8 cellular contexts compared by ENCODE assay signal in the genomic region with DNA sequence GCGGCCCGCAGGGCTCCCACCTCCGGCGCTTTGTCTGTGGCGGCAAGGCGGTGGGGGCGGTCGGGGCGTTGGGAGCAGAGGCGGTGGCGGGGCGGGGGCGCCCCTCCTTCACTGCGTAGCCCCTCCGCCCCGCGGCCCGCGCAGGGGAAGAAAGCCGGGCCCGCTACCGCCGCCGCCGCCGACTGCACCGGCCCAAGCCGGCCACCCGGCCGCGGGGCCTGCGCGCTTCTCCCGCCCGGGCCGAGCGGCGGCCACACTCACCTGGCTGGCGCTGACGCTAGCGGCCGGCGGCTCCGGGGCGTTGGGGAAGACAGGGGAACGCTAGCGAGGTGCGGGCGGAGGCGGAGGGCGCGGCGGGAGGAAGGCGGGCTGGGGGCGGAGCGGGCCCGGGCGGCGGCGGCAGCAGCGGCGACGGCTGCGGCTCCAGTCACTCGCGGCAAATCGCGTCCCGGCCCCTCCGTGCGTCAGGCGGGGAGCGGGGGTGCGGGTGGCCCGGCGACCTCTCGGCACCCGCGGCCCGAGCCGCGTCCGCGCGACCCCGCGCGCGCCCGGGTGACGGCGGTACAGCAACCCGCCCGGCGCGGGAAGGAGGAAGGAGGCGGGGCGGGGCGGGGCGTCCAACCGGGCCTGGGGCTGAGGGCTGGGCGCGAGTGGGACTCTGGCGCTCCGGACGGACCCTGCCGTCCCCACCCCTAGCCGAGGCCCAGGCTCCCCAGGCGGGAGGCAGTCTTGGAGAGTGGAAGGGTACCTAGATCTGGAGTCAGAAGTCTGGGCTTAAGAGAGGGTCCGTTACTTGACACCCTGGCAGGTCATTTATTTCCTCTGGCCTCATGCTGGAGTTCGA. TPM values are rescaled to one million over a fixed set of nuclear protein-coding genes. Genes with fewer than 3 reads are reported as not detected.
DNase-seq lines count a peak whose midpoint lies in the region; ATAC-seq, FAIRE-seq and TF ChIP-seq lines count a peak whose summit lies in the region.

A gene with protein sequence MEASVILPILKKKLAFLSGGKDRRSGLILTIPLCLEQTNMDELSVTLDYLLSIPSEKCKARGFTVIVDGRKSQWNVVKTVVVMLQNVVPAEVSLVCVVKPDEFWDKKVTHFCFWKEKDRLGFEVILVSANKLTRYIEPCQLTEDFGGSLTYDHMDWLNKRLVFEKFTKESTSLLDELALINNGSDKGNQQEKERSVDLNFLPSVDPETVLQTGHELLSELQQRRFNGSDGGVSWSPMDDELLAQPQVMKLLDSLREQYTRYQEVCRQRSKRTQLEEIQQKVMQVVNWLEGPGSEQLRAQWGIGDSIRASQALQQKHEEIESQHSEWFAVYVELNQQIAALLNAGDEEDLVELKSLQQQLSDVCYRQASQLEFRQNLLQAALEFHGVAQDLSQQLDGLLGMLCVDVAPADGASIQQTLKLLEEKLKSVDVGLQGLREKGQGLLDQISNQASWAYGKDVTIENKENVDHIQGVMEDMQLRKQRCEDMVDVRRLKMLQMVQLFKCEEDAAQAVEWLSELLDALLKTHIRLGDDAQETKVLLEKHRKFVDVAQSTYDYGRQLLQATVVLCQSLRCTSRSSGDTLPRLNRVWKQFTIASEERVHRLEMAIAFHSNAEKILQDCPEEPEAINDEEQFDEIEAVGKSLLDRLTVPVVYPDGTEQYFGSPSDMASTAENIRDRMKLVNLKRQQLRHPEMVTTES (minus strand): TSS at position 595 of the 844 bp plus-strand sequence. CDS start 72,991 bp downstream, outside the sequence.

- no peaks in the 10 kb centered on the region; a peak in 3 of 7 replicates for H3K4me1 ChIP-seq in H1 (replicated peaks in 1 of 4; ENCODE audit: control insufficient read depth in 3 of 4, insufficient read depth in 4 of 4, low read length in 3 of 4)

- no peak within 1 kb of the TSS for H4K91ac ChIP-seq in H1 (replicated peaks; ENCODE audit: insufficient read length, low read length)

- H3K9ac ChIP-seq in H1 (replicated peaks in 1 of 4; ENCODE audit: extremely low read depth in 1 of 4, low read depth in 3 of 4, low read length in 3 of 4) = peak within 1 kb of the TSS; percentile 60 to 95 (median 69)

- no peak within 1 kb of the TSS for H2BK12ac ChIP-seq in H1 (ENCODE audit: low read depth, low read length)

- H3K9me3 ChIP-seq in H1 (ENCODE audit: insufficient read depth in 2 of 2, low read depth in 1 of 2, low read length in 1 of 2) = no peaks in the 10 kb centered on the region

- peak; percentile 31 for DNase-seq in A172 (ENCODE audit: low spot score)
- DNase-seq in NCI-H2227 treated with DMSO at 0.1 percent for 48 hours (lab: John Stamatoyannopoulos, UW) = peak; percentile 75
- peak; percentile 82 for DNase-seq in activated CD8-positive, alpha-beta memory T cell treated with anti-CD3 and anti-CD28 coated beads for 24 hours
- DNase-seq in H1 (ENCODE audit: low read depth in 1 of 2, low spot score in 2 of 2) = peak in 1 of 2 experiments; percentile 88
- DNase-seq in mesenteric fat pad (ENCODE audit: low spot score) = peak; percentile 91
- DNase-seq in stimulated activated CD8-positive, alpha-beta memory T cell treated with anti-CD3 and anti-CD28 coated beads, Interleukin-4, amount 100 ng/mL, for 1 hour (ENCODE audit: low read depth in 2 of 2, low spot score in 1 of 2) = peak; percentile 11 to 13

- WGBS in H1 (ENCODE audit: extremely low coverage in 1 of 2, insufficient coverage in 1 of 2, insufficient read length in 1 of 2, insufficient replicate concordance in 2 of 2, low coverage in 1 of 2, low lambda C conversion rate in 2 of 2, missing lambda C conversion rate in 1 of 2), 2 experiments = 31% methylated on average over 2 of the region's 111 CpGs; no CpG with 5 or more reads in 1 of the 2 experiments

- peaks cover 6% of the 10 kb centered on the region; the same call in 1 of the 2 replicates for H3K23me2 ChIP-seq in H1 (ENCODE audit: low read depth, low read length)

- peak within 1 kb of the TSS; percentile 91 to 99 for H3K4me2 ChIP-seq in H1 (ENCODE audit: insufficient read depth in 1 of 2, low read depth in 2 of 2, low read length in 2 of 2)

- H2BK120ac ChIP-seq in H1 (replicated peaks; ENCODE audit: low read depth, low read length) = no peak within 1 kb of the TSS

- no peaks in the 10 kb centered on the region for H3K36me3 ChIP-seq in H1 (ENCODE audit: control insufficient read depth in 2 of 4, insufficient read depth in 4 of 4, low read length in 3 of 4)

- H2BK5ac ChIP-seq in H1 (ENCODE audit: low read depth, low read length) = no peak within 1 kb of the TSS

- ATAC-seq in GM18517 (IDR thresholded peaks at IDR 0.05; ENCODE audit: unreplicated experiment) (peak; percentile 44), HG02981 (IDR thresholded peaks at IDR 0.05; ENCODE audit: unreplicated experiment) (peak; percentile 66)

- peak within 1 kb of the TSS; percentile 94 for H4K8ac ChIP-seq in H1 (ENCODE audit: extremely low read depth, insufficient read depth, low read length)

- peak within 1 kb of the TSS; percentile 60 to 96 (median 84) for H3K4me3 ChIP-seq in H1 (ENCODE audit: extremely low read depth in 1 of 4, insufficient read depth in 2 of 4, low read depth in 3 of 4, low read length in 4 of 4)

- peaks cover 0 to 3% (median 0%) of the 10 kb centered on the region in 4 experiments; a peak in 1 of 7 replicates for H3K27me3 ChIP-seq in H1 (replicated peaks in 1 of 4; ENCODE audit: control insufficient read depth in 3 of 4, extremely low read depth in 1 of 4, insufficient read depth in 3 of 4, low read length in 3 of 4)

- H3K18ac ChIP-seq in H1 (ENCODE audit: extremely low read depth, low read length) = peak within 1 kb of the TSS; percentile 52; the same call in 1 of the 2 replicates

- peaks cover 0 to 31% of the 10 kb centered on the region in 2 experiments; a peak in 3 of 4 replicates for H3K79me2 ChIP-seq in H1 (ENCODE audit: control insufficient read depth in 1 of 2, insufficient read depth in 2 of 2, low read length in 2 of 2)

- H3K56ac ChIP-seq in H1 (replicated peaks; ENCODE audit: insufficient read length, low read depth, low read length) = no peak within 1 kb of the TSS

- peak; percentile 21 to 56 for TF ChIP-seq POLR2A in H1 (IDR thresholded peaks at IDR 0.05; ENCODE audit: control extremely low read depth in 1 of 2, low read depth in 2 of 2, low read length in 2 of 2)

- H3K79me1 ChIP-seq in H1 (ENCODE audit: low read depth, low read length) = no peaks in the 10 kb centered on the region

- H4K5ac ChIP-seq in H1 (ENCODE audit: insufficient read length, low read depth, low read length) = no peak within 1 kb of the TSS

- POLR2A ChIA-PET in H1 (lab: Charles Lee; ENCODE audit: partially characterized antibody) = interaction anchor here (0.6 kb wide), 1 partner anchor 1722 kb away, joined by 3 read pairs; no protein-coding TSS in a partner anchor

- no peak for TF ChIP-seq CTCF in H1 (IDR thresholded peaks at IDR 0.05; ENCODE audit: control extremely low read depth in 1 of 3, insufficient read depth in 1 of 3, low read depth in 1 of 3, low read length in 3 of 3)

- H2AK5ac ChIP-seq in H1 (ENCODE audit: low read depth, low read length) = no peak within 1 kb of the TSS

- H2BK20ac ChIP-seq in H1 (ENCODE audit: low read length) = no peak within 1 kb of the TSS

- no peak within 1 kb of the TSS for H3K4ac ChIP-seq in H1 (replicated peaks; ENCODE audit: insufficient read length, low read depth, low read length)

- no peak within 1 kb of the TSS for H3K14ac ChIP-seq in H1 (ENCODE audit: insufficient read length)

- H3K23ac ChIP-seq in H1 (ENCODE audit: insufficient read length) = no peak within 1 kb of the TSS

- TF ChIP-seq RAD21 in H1 (IDR thresholded peaks at IDR 0.05 in 1 of 2, conservative IDR thresholded peaks at IDR 0.05 in 1 of 2; ENCODE audit: low read depth in 2 of 2, low read length in 2 of 2) = no peak

- CTCF ChIA-PET in H1 (lab: Charles Lee; ENCODE audit: partially characterized antibody) = interaction anchor here (1.5 kb wide), 1 partner anchor 21 kb away, joined by 4 read pairs; no protein-coding TSS in a partner anchor

- peak within 1 kb of the TSS; percentile 84 for H2AFZ ChIP-seq in H1 (ENCODE audit: low read length)

- TF ChIP-seq EP300 in H1 (IDR thresholded peaks at IDR 0.05; ENCODE audit: borderline replicate concordance in 1 of 2, low read depth in 2 of 2, low read length in 2 of 2) = no peak

- H3K27ac ChIP-seq in H1 (ENCODE audit: low read depth, low read length) = no peak within 1 kb of the TSS

- FAIRE-seq in H1 (lab: Jason Lieb, UNC) = no peak

- no peak within 1 kb of the TSS for H2BK15ac ChIP-seq in H1 (ENCODE audit: low read length)

- H4K20me1 ChIP-seq in H1 (replicated peaks in 1 of 2; ENCODE audit: control insufficient read depth in 1 of 2, insufficient read depth in 2 of 2, low read length in 2 of 2) = no peaks in the 10 kb centered on the region

TF ChIP-seq in H1, 55 proteins besides CTCF, POLR2A, EP300 and RAD21 (continues in another document):
- TF ChIP-seq, protein P1, sequence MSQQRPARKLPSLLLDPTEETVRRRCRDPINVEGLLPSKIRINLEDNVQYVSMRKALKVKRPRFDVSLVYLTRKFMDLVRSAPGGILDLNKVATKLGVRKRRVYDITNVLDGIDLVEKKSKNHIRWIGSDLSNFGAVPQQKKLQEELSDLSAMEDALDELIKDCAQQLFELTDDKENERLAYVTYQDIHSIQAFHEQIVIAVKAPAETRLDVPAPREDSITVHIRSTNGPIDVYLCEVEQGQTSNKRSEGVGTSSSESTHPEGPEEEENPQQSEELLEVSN (IDR thresholded peaks at IDR 0.05) = peak; percentile 71; the same call in 1 of the 2 replicates
- TF ChIP-seq BRCA1 (IDR thresholded peaks at IDR 0.05; ENCODE audit: low read depth, low read length) = no peak
- peak; percentile 68 for TF ChIP-seq KDM4A (IDR thresholded peaks at IDR 0.05; ENCODE audit: low read depth, low read length, severe bottlenecking)
- no peak for TF ChIP-seq CBX8 (IDR thresholded peaks at IDR 0.05; ENCODE audit: borderline replicate concordance, low read depth, low read length)
- TF ChIP-seq TAF1 (IDR thresholded peaks at IDR 0.05; ENCODE audit: low read depth, low read length) = peak; percentile 60; the same call in 1 of the 2 replicates
- peak; percentile 67; the same call in 1 of the 2 replicates for TF ChIP-seq KDM1A (IDR thresholded peaks at IDR 0.05; ENCODE audit: borderline replicate concordance, low read length)

RNA-seq across cellular contexts. Expression of the gene that starts here (rescaled TPM):
- total RNA-seq in A172 (2014; rRNA removed; shearing (Covaris generic)) = 8.0 and 23.9 TPM in 2 replicates
- total RNA-seq in H1 (2021; fragmentation: NEBNext Ultra II Directional; extraction: Animal tissue kit (Norgen Biotek cat#: 25700)) = 49.6 and 52.8 TPM in 2 replicates
- polyA plus RNA-seq in H1 (2011; rRNA removed) = 3.1 and 5.2 TPM in 2 replicates
- polyA plus RNA-seq in H1 (2011; cell fraction: cytosol; rRNA removed) = 6.5 TPM
- 10.8 TPM for polyA plus RNA-seq in H1 (2011; cell fraction: nucleus; rRNA removed)
- 20.4 to 41.0 TPM (median 27.8 TPM) in 4 replicates for polyA plus RNA-seq in H1 (2012, experiment 1 of 2)
- 1.1 TPM for polyA plus RNA-seq in H1 (2012, experiment 2 of 2)
- polyA plus RNA-seq in H1 (2013, experiment 1 of 2) = 15.4 TPM
- polyA plus RNA-seq in H1 (2013, experiment 2 of 2) = 18.0 TPM
- 14.1 and 34.9 TPM in 2 replicates for polyA minus RNA-seq in H1 (2011; rRNA and poly(A)+ RNA removed)
- 21.2 TPM for polyA minus RNA-seq in H1 (2011; cell fraction: cytosol; rRNA and poly(A)+ RNA removed)
- polyA minus RNA-seq in H1 (2011; cell fraction: nucleus; rRNA and poly(A)+ RNA removed) = 35.6 TPM
- 167 TPM for total RNA-seq in mesenteric fat pad
